In genomic region chr9:35001285-35001677, GRCh38 we compare ENCODE assay signal across 1 cellular context.
A peak's percentile ranks its signal among the peaks of the same experiment; 100 is the strongest.
TF ChIP-seq lines count a peak whose summit lies in the region.

No MANE protein-coding gene starts in this region.

TF ChIP-seq in K562, 482 proteins besides CTCF, POLR2A, EP300 and RAD21:
- TF ChIP-seq CREB3 (tag; conservative IDR thresholded peaks at IDR 0.05; ENCODE audit: low read depth): no peak
- 0 out of 2 replicates have a peak, but pooled peaks have one; percentile 22 for TF ChIP-seq NFRKB (IDR thresholded peaks at IDR 0.05; ENCODE audit: low read depth)
- 0 out of 2 replicates have a peak, but pooled peaks have one; percentile 4 for TF ChIP-seq SMARCA4 (IDR thresholded peaks at IDR 0.05)
- TF ChIP-seq MAFG (tag; conservative IDR thresholded peaks at IDR 0.05): 0 out of 2 replicates have a peak, but pooled peaks have one; percentile 1
- TF ChIP-seq FOSL1 (tag; conservative IDR thresholded peaks at IDR 0.05): peak; percentile 20; the same call in 1 of the 2 replicates
- TF ChIP-seq ZBTB11 (CRISPR knock-in tag; IDR thresholded peaks at IDR 0.05): 0 out of 6 replicates have a peak, but pooled peaks of 1 of the 3 experiments have one; percentile 27
- TF ChIP-seq FOXK2 (conservative IDR thresholded peaks at IDR 0.05 in 1 of 2, IDR thresholded peaks at IDR 0.05 in 1 of 2; ENCODE audit: low read depth in 2 of 2): no peak
TF ChIP-seq in K562: peak in this region for 5.
